Comparison of ENCODE assay signal across 17 cellular contexts in the genomic region with DNA sequence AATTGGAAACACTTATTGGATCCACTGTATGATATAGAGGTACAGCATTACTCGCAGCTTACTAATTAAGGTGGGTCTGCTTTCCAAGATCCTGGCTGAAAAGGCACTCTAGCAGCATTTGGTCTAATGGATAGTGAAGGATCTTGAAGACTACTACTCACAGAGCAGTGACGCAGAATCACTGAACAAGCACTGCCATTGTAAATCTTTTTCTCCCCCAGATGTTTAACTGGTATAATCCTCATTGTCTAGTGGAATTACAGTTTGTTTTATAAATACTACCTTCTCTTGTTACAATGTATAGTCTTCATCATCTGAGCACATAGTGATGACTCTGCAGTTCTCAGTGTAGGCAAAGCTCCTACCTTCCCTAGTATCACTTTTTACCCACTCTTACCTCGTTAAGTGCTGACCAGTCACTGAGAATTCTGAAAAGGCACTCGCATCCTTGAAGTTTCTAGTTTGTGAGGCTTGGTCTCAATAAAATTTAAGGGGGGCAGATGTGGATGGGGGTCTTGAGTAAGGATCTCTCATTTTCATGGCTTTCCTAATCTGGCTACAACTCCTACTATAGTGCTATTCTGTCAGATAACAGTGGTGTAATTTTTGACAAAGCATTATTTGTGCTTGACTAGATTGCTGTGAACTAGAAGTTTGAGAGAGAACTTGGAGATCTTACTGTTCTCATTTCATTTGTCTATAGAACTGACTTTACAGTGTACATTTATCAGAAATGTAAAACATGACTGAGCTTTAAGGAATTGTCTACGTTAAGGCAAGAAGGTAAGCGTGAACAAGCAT. TPM values are rescaled to one million over a fixed set of nuclear protein-coding genes. Genes with fewer than 3 reads are reported as not detected.
DNase-seq lines count a peak whose midpoint lies in the region; ATAC-seq and TF ChIP-seq lines count a peak whose summit lies in the region.
"Had no signal": no experiment of that assay in that cellular context is flagged by ENCODE, and none has a peak within 500 bp of the region (broad histone marks: within the 10 kb centered on the region; RNA-seq: fewer than 3 reads in every experiment).

No MANE protein-coding gene starts in this region.

- no peaks in the 10 kb centered on the region for H3K9me2 ChIP-seq in PC-9 (ENCODE audit: insufficient read depth)

- ATAC-seq in GM18909 (IDR thresholded peaks at IDR 0.05; ENCODE audit: poor library complexity, unreplicated experiment) = no peak
- no peak for ATAC-seq in GM18858 (IDR thresholded peaks at IDR 0.05; ENCODE audit: unreplicated experiment)
- ATAC-seq: HCT116 had no signal

- H3K4me3 ChIP-seq in PC-9 (no peak overlapping the region), smooth muscle cell (no peak overlapping the region)
- H3K4me3 ChIP-seq: colonic mucosa, spleen, thoracic aorta had no signal

- H3K36me3 ChIP-seq in PC-9 (ENCODE audit: low read depth) = no peaks in the 10 kb centered on the region
- no peaks in the 10 kb centered on the region for H3K36me3 ChIP-seq in smooth muscle cell (ENCODE audit: low read depth)
- H3K36me3 ChIP-seq: colonic mucosa, thoracic aorta had no signal

- no peak overlapping the region for H2AFZ ChIP-seq in PC-9
- H2AFZ ChIP-seq in smooth muscle cell (ENCODE audit: low read depth) = no peak overlapping the region

- BruUV-seq in PC-9 (replicated peaks; lab: Mats Ljungman, UMichigan) = no TSS peak

- 86% methylated on average over 6 of the region's 6 CpGs for WGBS in smooth muscle cell (ENCODE audit: low lambda C conversion rate)

- no peaks in the 10 kb centered on the region for H3K9me3 ChIP-seq in PC-9 (ENCODE audit: insufficient read depth, low read depth)
- H3K9me3 ChIP-seq in smooth muscle cell (replicated peaks; ENCODE audit: low read depth) = no peaks in the 10 kb centered on the region
- H3K9me3 ChIP-seq: colonic mucosa, spleen, thoracic aorta had no signal

- H3K27ac ChIP-seq in PC-9 = peak overlapping the region; percentile 22
- peak overlapping the region; percentile 49 for H3K27ac ChIP-seq in epithelial cell of prostate
- H3K27ac ChIP-seq in smooth muscle cell (ENCODE audit: low read depth) = peak overlapping the region; percentile 21
- H3K27ac ChIP-seq: colonic mucosa, spleen, thoracic aorta had no signal

- H3K9ac ChIP-seq in smooth muscle cell (ENCODE audit: low read depth) = no peak overlapping the region

- POLR2A ChIA-PET in PC-9 (lab: Charles Lee; ENCODE audit: unreplicated experiment) = no interaction called here

- H3K27me3 ChIP-seq in PC-9 (ENCODE audit: insufficient read depth, low read depth) = no peaks in the 10 kb centered on the region
- H3K27me3 ChIP-seq in smooth muscle cell (ENCODE audit: low read depth) = no peaks in the 10 kb centered on the region
- H3K27me3 ChIP-seq: colonic mucosa, spleen had no signal

- no peak for TF ChIP-seq CTCF in PC-9 (conservative IDR thresholded peaks at IDR 0.05)
- no peak for TF ChIP-seq CTCF in smooth muscle cell (IDR thresholded peaks at IDR 0.05; ENCODE audit: borderline replicate concordance, insufficient read depth, poor library complexity, severe bottlenecking)

- intact Hi-C loops in PC-9 (cut with micrococcal nuclease; ENCODE audit: unreplicated experiment) = no loop called here

- CTCF ChIA-PET in PC-9 (lab: Charles Lee) = no interaction called here

- H3K79me2 ChIP-seq in PC-9 (ENCODE audit: low read depth) = peaks cover 94% of the 10 kb centered on the region
- H3K79me2 ChIP-seq in smooth muscle cell (ENCODE audit: low read depth) = peaks cover 98% of the 10 kb centered on the region

- H4K20me1 ChIP-seq in PC-9 (ENCODE audit: insufficient read depth) (peaks cover 13% of the 10 kb centered on the region; the same call in 1 of the 2 replicates), smooth muscle cell (ENCODE audit: low read depth) (peaks cover 99% of the 10 kb centered on the region)

- H3F3A ChIP-seq in PC-9 (ENCODE audit: insufficient read depth, low read depth) (peaks cover 4% of the 10 kb centered on the region; the same call in 1 of the 2 replicates), smooth muscle cell (ENCODE audit: low read depth) (peaks cover 10% of the 10 kb centered on the region)

- no peak overlapping the region for H3K4me2 ChIP-seq in PC-9
- H3K4me2 ChIP-seq in smooth muscle cell = no peak overlapping the region

- H3K4me1 ChIP-seq in PC-9 (replicated peaks; ENCODE audit: insufficient read depth) (no peaks in the 10 kb centered on the region; the same call in 1 of the 2 replicates), smooth muscle cell (ENCODE audit: low read depth) (peaks cover 24% of the 10 kb centered on the region)

- DNase-seq in NCI-H82 (lab: John Stamatoyannopoulos, UW) (peak; percentile 11), NCI-H82 treated with DMSO at 0.1 percent for 48 hours (lab: John Stamatoyannopoulos, UW; ENCODE audit: unreplicated experiment) (no peak), PC-9 (no peak), epithelial cell of prostate (ENCODE audit: low read depth, low spot score) (no peak), smooth muscle cell (lab: John Stamatoyannopoulos, UW; ENCODE audit: unreplicated experiment) (no peak), DMS 273 treated with DMSO at 0.1 percent for 48 hours (lab: John Stamatoyannopoulos, UW) (no peak)
- DNase-seq: 8988T, Calu3, colonic mucosa, mammary epithelial cell, NCI-H2171, SHP77 treated with DMSO at 0.1 percent for 48 hours, spleen had no signal

RNA-seq across cellular contexts. Expression of gene MAPK6, which starts 23.2 kb away (rescaled TPM):
- total RNA-seq in PC-9 (2021) = 27.5 and 38.7 TPM in 2 replicates
- 107 and 115 TPM in 2 replicates for total RNA-seq in smooth muscle cell
- polyA plus RNA-seq in smooth muscle cell = 26.8 and 38.6 TPM in 2 replicates
